2 cellular contexts compared by ENCODE assay signal in genomic region chr1:89528382-89528780, GRCh38.
TF ChIP-seq lines count a peak whose summit lies in the region.

No MANE protein-coding gene starts in this region.

TF ChIP-seq in GM23338, 12 proteins besides CTCF, POLR2A, EP300 and RAD21 (continued from another document):
- TF ChIP-seq REST (IDR thresholded peaks at IDR 0.05; ENCODE audit: unreplicated experiment) (no peak), EZH2phosphoT487 (IDR thresholded peaks at IDR 0.05; ENCODE audit: unreplicated experiment) (no peak), ZNF114 (CRISPR knock-in tag; IDR thresholded peaks at IDR 0.05) (no peak), EZH2 (IDR thresholded peaks at IDR 0.05; ENCODE audit: low read depth, unreplicated experiment) (no peak), ETS1 (IDR thresholded peaks at IDR 0.05) (no peak), ZNF462 (CRISPR knock-in tag; IDR thresholded peaks at IDR 0.05) (no peak), ZNF331 (CRISPR knock-in tag; IDR thresholded peaks at IDR 0.05; ENCODE audit: low read depth) (no peak), NANOG (IDR thresholded peaks at IDR 0.05; ENCODE audit: borderline replicate concordance) (no peak)

TF ChIP-seq in GM12878, 131 proteins besides CTCF, POLR2A, EP300 and RAD21 (continued from another document):
- TF ChIP-seq BCL3 (IDR thresholded peaks at IDR 0.05; ENCODE audit: borderline replicate concordance, insufficient read depth, low read depth, low read length, poor library complexity, severe bottlenecking), result no peak
- TF ChIP-seq HDAC2 (IDR thresholded peaks at IDR 0.05), result no peak
- no peak for TF ChIP-seq CHD4 (IDR thresholded peaks at IDR 0.05)
- no peak for TF ChIP-seq MXI1 (IDR thresholded peaks at IDR 0.05; ENCODE audit: low read depth, low read length)
- TF ChIP-seq PKNOX1 (IDR thresholded peaks at IDR 0.05), result 0 out of 2 replicates have a peak, but pooled peaks have one; percentile 37
- TF ChIP-seq HDAC6 (IDR thresholded peaks at IDR 0.05; ENCODE audit: unreplicated experiment), result no peak
- no peak for TF ChIP-seq POLR2AphosphoS5 (IDR thresholded peaks at IDR 0.05; ENCODE audit: low read length)
- TF ChIP-seq EGR1 (IDR thresholded peaks at IDR 0.05; ENCODE audit: borderline replicate concordance in 1 of 2, low read depth in 2 of 2, low read length in 2 of 2), result no peak
- no peak for TF ChIP-seq USF1 (IDR thresholded peaks at IDR 0.05; ENCODE audit: borderline replicate concordance, extremely low read length, insufficient read depth, low read depth, low read length)
